8 cellular contexts compared by ENCODE assay signal in the genomic region with DNA sequence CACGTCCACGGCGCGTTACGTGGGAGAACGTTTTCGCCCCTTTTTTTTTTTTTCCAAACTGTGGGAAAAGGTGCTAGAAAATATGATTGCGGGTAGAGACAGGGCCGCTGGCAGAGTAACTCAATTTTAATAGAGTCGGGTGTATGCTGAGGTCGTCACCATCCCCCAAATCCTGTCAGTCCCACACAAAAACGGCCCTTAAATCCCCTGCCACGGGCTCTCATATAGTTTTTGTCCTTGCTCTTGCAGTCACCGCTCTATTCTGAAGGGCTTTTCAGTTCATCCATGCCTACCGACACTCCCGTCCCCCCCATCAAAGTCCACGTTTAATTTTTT. TPM values are rescaled to one million over a fixed set of nuclear protein-coding genes. Genes with fewer than 3 reads are reported as not detected.
A peak's percentile ranks its signal among the peaks of the same experiment; 100 is the strongest.
DNase-seq lines count a peak whose midpoint lies in the region; ATAC-seq and TF ChIP-seq lines count a peak whose summit lies in the region.

No MANE protein-coding gene starts in this region.

- H3K4me1 ChIP-seq in HAP-1 (peaks cover 19% of the 10 kb centered on the region), adipocyte (ENCODE audit: control insufficient read depth, insufficient read depth, low read length) (peaks cover 3% of the 10 kb centered on the region), subcutaneous abdominal adipose tissue (ENCODE audit: control insufficient read depth in 5 of 5, insufficient read depth in 5 of 5, low read length in 5 of 5) (peaks cover 7 to 31% (median 24%) of the 10 kb centered on the region in 5 donors)

- H3K27ac ChIP-seq in 22Rv1 (peak overlapping the region; percentile 80), subcutaneous abdominal adipose tissue (ENCODE audit: low read depth, low read length) (peak overlapping the region; percentile 89)

- H3K36me3 Mint-ChIP-seq in immature natural killer cell = no peaks in the 10 kb centered on the region

- ATAC-seq in GM21367 (IDR thresholded peaks at IDR 0.05; ENCODE audit: unreplicated experiment) = no peak

- H3K27me3 Mint-ChIP-seq in immature natural killer cell (ENCODE audit: low read depth in 3 of 3) = peaks cover 10 to 20% (median 14%) of the 10 kb centered on the region in 3 donors

- TF ChIP-seq CTCF in 22Rv1 (IDR thresholded peaks at IDR 0.05) = no peak

- H3K27ac Mint-ChIP-seq in immature natural killer cell = peak overlapping the region; percentile 97 to 99 (median 99)

- peak overlapping the region; percentile 51 for H3K4me3 ChIP-seq in HAP-1
- H3K4me3 ChIP-seq in adipocyte (ENCODE audit: low read length) = peak overlapping the region; percentile 87
- H3K4me3 ChIP-seq in subcutaneous abdominal adipose tissue (ENCODE audit: low read depth in 1 of 5, low read length in 5 of 5) = peak overlapping the region; percentile 78 to 90 (median 86)

- peaks cover 43 to 49% of the 10 kb centered on the region in 2 donors for H3K4me1 Mint-ChIP-seq in immature natural killer cell

- peak; percentile 28 to 58 for DNase-seq in HAP-1 (ENCODE audit: low spot score in 2 of 2)
- no peak for DNase-seq in adipocyte (ENCODE audit: low read depth)
- no peak for DNase-seq in immature natural killer cell
- DNase-seq in stimulated activated CD8-positive, alpha-beta memory T cell treated with anti-CD3 and anti-CD28 coated beads, Interleukin-4, amount 100 ng/mL, for 48 hours = no peak
- no peak for DNase-seq in inferior parietal cortex (ENCODE audit: extremely low spot score)

- peaks cover 3% of the 10 kb centered on the region for H3K36me3 ChIP-seq in HAP-1 (replicated peaks)
- H3K36me3 ChIP-seq in adipocyte (ENCODE audit: control insufficient read depth, insufficient read depth, low read length, severe bottlenecking) = no peaks in the 10 kb centered on the region
- no peaks in the 10 kb centered on the region for H3K36me3 ChIP-seq in subcutaneous abdominal adipose tissue (ENCODE audit: control insufficient read depth in 5 of 5, insufficient read depth in 5 of 5, low read length in 5 of 5)

- H3K4me3 Mint-ChIP-seq in immature natural killer cell = peak overlapping the region; percentile 93 to 97 (median 94)

- H3K9ac ChIP-seq in adipocyte (ENCODE audit: low read length) (peak overlapping the region; percentile 89), subcutaneous abdominal adipose tissue (ENCODE audit: low read length in 5 of 5) (peak overlapping the region; percentile 78 to 87 (median 84))

- in situ Hi-C loops in HAP-1 (cut with MboI; ENCODE audit: low sequenced_read_pairs) = no loop called here

- H3K9me3 ChIP-seq in HAP-1 (no peaks in the 10 kb centered on the region), adipocyte (ENCODE audit: control insufficient read depth, low read length) (no peaks in the 10 kb centered on the region), subcutaneous abdominal adipose tissue (ENCODE audit: control insufficient read depth in 5 of 5, low read length in 5 of 5) (no peaks in the 10 kb centered on the region)

- no peaks in the 10 kb centered on the region for H3K9me3 Mint-ChIP-seq in immature natural killer cell

- H3K27me3 ChIP-seq in HAP-1 (ENCODE audit: low read depth) (no peaks in the 10 kb centered on the region), adipocyte (replicated peaks; ENCODE audit: control insufficient read depth, insufficient read depth, low read length) (peaks cover 29% of the 10 kb centered on the region), subcutaneous abdominal adipose tissue (ENCODE audit: control insufficient read depth in 5 of 5, insufficient read depth in 4 of 5, low read length in 5 of 5) (peaks cover 0 to 9% (median 0%) of the 10 kb centered on the region in 5 donors)

RNA-seq across cellular contexts. Expression of a gene that starts 0.8 kb away (rescaled TPM):
- polyA plus RNA-seq in immature natural killer cell = 10 to 100 TPM in 1 of 3 donors, 1 to 10 TPM in 2; 5.1 to 15.9 (median 7.1) TPM

Comparison
In these comparisons a context has a peak if more than half of its experiments do, and no peak if none do; other contexts are left out.
1. DNase-seq: peak in HAP-1 (2 of 2); none in adipocyte (single experiment), immature natural killer cell (0 of 3), stimulated activated CD8-positive, alpha-beta memory T cell treated with anti-CD3 and anti-CD28 coated beads, Interleukin-4, amount 100 ng/mL, for 48 hours (single experiment) and inferior parietal cortex (single experiment).
2. Peak in every context shown above with its lines, with median percentiles within 50 percentile points of each other: H3K4me3 ChIP-seq.